ENCODE assay signal across 30 cellular contexts in the genomic region with DNA sequence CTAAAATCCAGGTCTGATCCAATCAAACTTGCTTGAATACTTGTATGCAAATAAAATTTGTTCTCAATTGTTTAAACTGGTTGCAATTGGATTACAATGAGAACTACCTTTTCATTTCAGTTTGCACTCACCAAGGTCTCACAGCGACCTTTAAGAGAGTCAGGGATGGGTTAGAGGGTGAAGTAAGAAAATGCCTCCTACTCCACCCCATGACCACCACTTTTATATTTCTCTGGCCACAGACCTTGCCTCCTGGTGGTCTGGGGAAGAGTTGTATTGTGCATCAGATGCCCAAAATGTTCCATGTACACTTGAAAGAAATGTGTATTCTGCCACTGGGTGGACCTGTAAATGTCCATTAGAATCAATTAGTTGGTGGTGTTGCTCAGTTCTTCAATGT. TPM values are rescaled to one million over a fixed set of nuclear protein-coding genes. Genes with fewer than 3 reads are reported as not detected.
"Had no signal": no experiment of that assay in that cellular context is flagged by ENCODE, and none has a peak within 500 bp of the region (broad histone marks: within the 10 kb centered on the region; RNA-seq: fewer than 3 reads in every experiment).

No MANE protein-coding gene starts in this region.

- H3K36me3 Mint-ChIP-seq: activated CD4-positive, alpha-beta memory T cell treated with anti-CD3 and anti-CD28 coated beads for 36 hours; activated naive CD8-positive, alpha-beta T cell treated with anti-CD3 and anti-CD28 coated beads, Interleukin-2, amount 10 ng/mL, durations not matched to agents 7 days and 5 days; T-cell had no signal

- H3K27ac ChIP-seq: adrenal gland, Peyer's patch, RWPE1, SJSA1 had no signal

- H3K36me3 ChIP-seq: adrenal gland, breast epithelium, Peyer's patch, SJSA1 had no signal

- H3K9me3 Mint-ChIP-seq: activated CD4-positive, alpha-beta memory T cell treated with anti-CD3 and anti-CD28 coated beads for 36 hours; activated CD4-positive, alpha-beta T cell treated with anti-CD3 and anti-CD28 coated beads, Interleukin-2, amount 10 ng/mL, durations not matched to agents 7 days and 5 days; activated naive CD8-positive, alpha-beta T cell treated with anti-CD3 and anti-CD28 coated beads, Interleukin-2, amount 10 ng/mL, durations not matched to agents 7 days and 5 days; activated T-cell treated with anti-CD3 and anti-CD28 coated beads, Interleukin-2, amount 50 U/mL, for 72 hours; activated T-helper 2 cell treated with anti-CD3 and anti-CD28 coated beads, Interferon-gamma antibody, Interleukin-2, Interleukin-4, amounts not matched to agents 10 μg/mL and 5 μg/mL and 100 μg/mL, durations not matched to agents 14 hours and 24 hours and 36 hours had no signal

- H3K4me3 ChIP-seq: adrenal gland, breast epithelium, Peyer's patch, SJSA1 had no signal

- H3K4me3 Mint-ChIP-seq: activated CD4-positive, alpha-beta memory T cell treated with anti-CD3 and anti-CD28 coated beads for 36 hours; activated CD4-positive, alpha-beta T cell treated with anti-CD3 and anti-CD28 coated beads, Interleukin-2, amount 10 ng/mL, durations not matched to agents 7 days and 5 days; activated naive CD8-positive, alpha-beta T cell treated with anti-CD3 and anti-CD28 coated beads, Interleukin-2, amount 10 ng/mL, durations not matched to agents 7 days and 5 days; activated T-cell treated with anti-CD3 and anti-CD28 coated beads, Interleukin-2, amount 50 U/mL, for 72 hours; T-cell had no signal

- ATAC-seq: activated T-cell treated with anti-CD3 and anti-CD28 coated beads, Interleukin-2, amount 50 U/mL, for 72 hours; T-cell had no signal

- H3K4me1 ChIP-seq: breast epithelium, Peyer's patch had no signal

- H3K27me3 ChIP-seq: adrenal gland, breast epithelium, Peyer's patch, SJSA1 had no signal

- DNase-seq: activated CD4-positive, alpha-beta memory T cell treated with anti-CD3 and anti-CD28 coated beads for 36 hours; activated CD4-positive, alpha-beta T cell treated with anti-CD3 and anti-CD28 coated beads, Interleukin-2, amount 10 ng/mL, durations not matched to agents 7 days and 5 days; activated CD4-positive, CD25-positive, alpha-beta regulatory T cell; activated naive CD4-positive, alpha-beta T cell treated with anti-CD3 and anti-CD28 coated beads, Interleukin-2, amount 50 U/mL, for 16 hours; activated naive CD8-positive, alpha-beta T cell treated with anti-CD3 and anti-CD28 coated beads, Interleukin-2, amount 10 ng/mL, durations not matched to agents 7 days and 5 days; activated T-cell treated with anti-CD3 and anti-CD28 coated beads for 4 hours; activated T-cell treated with anti-CD3 and anti-CD28 coated beads, Interleukin-2, amount 50 U/mL, for 72 hours; adrenal gland; anterior cingulate cortex; caudate nucleus; Kasumi-1; KBM-7; NCI-H1048; NCI-H1930; NCI-H2171; NCI-H2227 treated with DMSO at 0.1 percent for 48 hours; NCI-H446 treated with DMSO at 0.1 percent for 48 hours; NCI-H526; NCI-H82; Peyer's patch; SHP77; T-cell; T-helper 2 cell; T1000 had no signal

- H3K27ac Mint-ChIP-seq: activated CD4-positive, alpha-beta memory T cell treated with anti-CD3 and anti-CD28 coated beads for 36 hours; activated CD4-positive, alpha-beta T cell treated with anti-CD3 and anti-CD28 coated beads, Interleukin-2, amount 10 ng/mL, durations not matched to agents 7 days and 5 days; activated naive CD8-positive, alpha-beta T cell treated with anti-CD3 and anti-CD28 coated beads, Interleukin-2, amount 10 ng/mL, durations not matched to agents 7 days and 5 days; activated T-cell treated with anti-CD3 and anti-CD28 coated beads, Interleukin-2, amount 50 U/mL, for 72 hours; activated T-helper 2 cell treated with anti-CD3 and anti-CD28 coated beads, Interferon-gamma antibody, Interleukin-2, Interleukin-4, amounts not matched to agents 10 μg/mL and 5 μg/mL and 100 μg/mL, durations not matched to agents 14 hours and 24 hours and 36 hours; T-cell had no signal

- H3K4me1 Mint-ChIP-seq: activated CD4-positive, alpha-beta T cell treated with anti-CD3 and anti-CD28 coated beads, Interleukin-2, amount 10 ng/mL, durations not matched to agents 7 days and 5 days; activated naive CD8-positive, alpha-beta T cell treated with anti-CD3 and anti-CD28 coated beads, Interleukin-2, amount 10 ng/mL, durations not matched to agents 7 days and 5 days; T-cell had no signal

- H3K9me3 ChIP-seq: adrenal gland, breast epithelium, Peyer's patch, SJSA1 had no signal

- H3K27me3 Mint-ChIP-seq: activated CD4-positive, alpha-beta memory T cell treated with anti-CD3 and anti-CD28 coated beads for 36 hours had no signal

RNA-seq across cellular contexts. Expression of a gene that starts 16.4 kb away (rescaled TPM):
- total RNA-seq: activated CD4-positive, alpha-beta memory T cell treated with anti-CD3 and anti-CD28 coated beads for 36 hours; activated CD4-positive, alpha-beta T cell treated with anti-CD3 and anti-CD28 coated beads, Interleukin-2, amount 10 ng/mL, durations not matched to agents 7 days and 5 days; activated CD8-positive, alpha-beta memory T cell treated with anti-CD3 and anti-CD28 coated beads for 36 hours; activated naive CD8-positive, alpha-beta T cell treated with anti-CD3 and anti-CD28 coated beads, Interleukin-2, amount 10 ng/mL, durations not matched to agents 7 days and 5 days; activated T-cell treated with anti-CD3 and anti-CD28 coated beads, Interleukin-2, amount 50 U/mL, for 72 hours; activated T-helper 2 cell treated with anti-CD3 and anti-CD28 coated beads, Interferon-gamma antibody, Interleukin-2, Interleukin-4, amounts not matched to agents 10 μg/mL and 5 μg/mL and 100 μg/mL, durations not matched to agents 14 hours and 24 hours and 36 hours; OCI-LY7 had no signal
